In genomic region chr7:5452937-5453540, GRCh38 we compare ENCODE assay signal across 11 cellular contexts. TPM values are rescaled to one million over a fixed set of nuclear protein-coding genes. Genes with fewer than 3 reads are reported as not detected.
DNase-seq lines count a peak whose midpoint lies in the region; ATAC-seq lines count a peak whose summit lies in the region.
"Had no signal": no experiment of that assay in that cellular context is flagged by ENCODE, and none has a peak within 500 bp of the region (broad histone marks: within the 10 kb centered on the region; RNA-seq: fewer than 3 reads in every experiment).

No MANE protein-coding gene starts in this region.

- in situ Hi-C loops in KBM-7 (cut with MboI; ENCODE audit: low pct_unique_long_range_greater_than_20kb, low sequenced_read_pairs), result no loop called here

- no peak for ATAC-seq in HG03039 (IDR thresholded peaks at IDR 0.05; ENCODE audit: unreplicated experiment)

- DNase-seq in DMS 273 treated with DMSO at 0.1 percent for 48 hours (lab: John Stamatoyannopoulos, UW), result peak; percentile 60
- peak; percentile 55 for DNase-seq in KBM-7
- peak; percentile 54 for DNase-seq in astrocyte of the hippocampus (ENCODE audit: low read depth, low spot score)
- peak; percentile 17 to 48 for DNase-seq in lung microvascular endothelial cell (ENCODE audit: low read depth in 2 of 2)
- DNase-seq in NCI-H774 (lab: John Stamatoyannopoulos, UW), result no peak
- no peak for DNase-seq in activated CD8-positive, alpha-beta memory T cell treated with anti-CD3 and anti-CD28 coated beads for 24 hours
- no peak for DNase-seq in islet precursor cell
- DNase-seq: colonic mucosa; spleen; stimulated activated naive CD4-positive, alpha-beta T cell treated with Interleukin-2 at 50 U/mL for 16 hours had no signal

RNA-seq across cellular contexts. Expression of gene TNRC18, which starts 29.4 kb away (rescaled TPM):
- 19.8 and 21.6 TPM in 2 replicates for total RNA-seq in lung microvascular endothelial cell

Comparison
In these comparisons a context has a peak if more than half of its experiments do, and no peak if none do; other contexts are left out.
1. DNase-seq: peak in DMS 273 treated with DMSO at 0.1 percent for 48 hours (single experiment), KBM-7 (single experiment), astrocyte of the hippocampus (single experiment) and lung microvascular endothelial cell (2 of 2); none in NCI-H774 (single experiment), activated CD8-positive, alpha-beta memory T cell treated with anti-CD3 and anti-CD28 coated beads for 24 hours (single experiment) and islet precursor cell (single experiment).